In the genomic region with DNA sequence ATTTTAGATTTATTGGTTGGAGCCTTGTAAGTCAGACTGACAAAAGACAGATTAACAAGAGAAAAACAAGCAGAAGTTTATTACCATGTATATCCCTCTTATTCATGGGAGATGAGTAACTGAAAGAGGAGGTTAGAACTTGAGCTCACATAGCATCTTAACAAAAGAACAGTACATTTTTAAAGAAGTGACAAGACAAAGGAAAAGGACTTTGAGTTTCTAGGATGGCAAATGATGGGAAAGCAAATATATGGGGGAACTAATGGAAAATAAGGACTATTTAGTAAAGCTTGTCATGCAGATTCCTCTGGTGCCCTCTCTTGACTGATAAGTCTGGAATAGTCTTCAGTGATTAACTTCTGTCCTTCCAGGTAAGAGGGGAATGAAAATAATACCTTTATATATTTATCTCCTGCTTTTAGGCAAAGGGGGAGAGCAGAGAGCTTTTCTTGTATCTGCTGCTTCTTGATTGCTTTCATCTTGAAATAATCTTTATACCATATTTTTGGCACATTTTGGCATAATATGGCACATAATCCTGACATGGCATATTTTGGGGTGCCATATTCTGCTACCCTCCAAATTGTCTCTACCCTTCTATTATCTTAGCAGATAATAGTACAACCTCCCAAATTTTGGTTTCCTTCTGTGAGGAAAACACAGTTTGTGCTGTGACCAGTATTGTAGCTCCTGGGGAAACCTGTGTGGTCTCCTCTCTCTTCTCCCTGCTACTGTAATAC, we compare ENCODE assay signal across 20 cellular contexts.
"Had no signal": no experiment of that assay in that cellular context is flagged by ENCODE, and none has a peak within 500 bp of the region (broad histone marks: within the 10 kb centered on the region; RNA-seq: fewer than 3 reads in every experiment).

No MANE protein-coding gene starts in this region.

- H3K27me3 Mint-ChIP-seq: activated T-helper 17 cell treated with anti-CD3 and anti-CD28 coated beads, Interleukin-2, amount 50 U/mL, for 72 hours; effector memory CD8-positive, alpha-beta T cell had no signal

- H3K36me3 ChIP-seq: cardiac muscle cell, gastroesophageal sphincter, right atrium auricular region, thyroid gland had no signal

- H3K9me3 Mint-ChIP-seq: activated CD4-positive, alpha-beta memory T cell treated with anti-CD3 and anti-CD28 coated beads for 36 hours; activated naive CD8-positive, alpha-beta T cell treated with anti-CD3 and anti-CD28 coated beads for 36 hours; activated T-helper 17 cell treated with anti-CD3 and anti-CD28 coated beads, Interleukin-2, amount 50 U/mL, for 72 hours; effector memory CD8-positive, alpha-beta T cell; nephron had no signal

- H3K4me3 Mint-ChIP-seq: activated CD4-positive, alpha-beta memory T cell treated with anti-CD3 and anti-CD28 coated beads for 36 hours; activated CD4-positive, alpha-beta T cell treated with anti-CD3 and anti-CD28 coated beads for 36 hours; activated naive CD8-positive, alpha-beta T cell treated with anti-CD3 and anti-CD28 coated beads for 36 hours; activated T-helper 17 cell treated with anti-CD3 and anti-CD28 coated beads, Interleukin-2, amount 50 U/mL, for 72 hours; effector memory CD8-positive, alpha-beta T cell; nephron had no signal

- H3K27me3 ChIP-seq: cardiac muscle cell, gastroesophageal sphincter, right atrium auricular region, thyroid gland had no signal

- H3K9me3 ChIP-seq: gastroesophageal sphincter, right atrium auricular region, thyroid gland had no signal

- ATAC-seq: activated CD4-positive, alpha-beta T cell treated with anti-CD3 and anti-CD28 coated beads for 36 hours; activated T-helper 17 cell treated with anti-CD3 and anti-CD28 coated beads, Interleukin-2, amount 50 U/mL, for 72 hours; effector memory CD8-positive, alpha-beta T cell; gastroesophageal sphincter had no signal

- H3K4me1 Mint-ChIP-seq: activated CD4-positive, alpha-beta T cell treated with anti-CD3 and anti-CD28 coated beads for 36 hours; activated naive CD8-positive, alpha-beta T cell treated with anti-CD3 and anti-CD28 coated beads for 36 hours; activated T-helper 17 cell treated with anti-CD3 and anti-CD28 coated beads, Interleukin-2, amount 50 U/mL, for 72 hours; nephron had no signal

- H3K36me3 Mint-ChIP-seq: activated CD4-positive, alpha-beta memory T cell treated with anti-CD3 and anti-CD28 coated beads for 36 hours; activated naive CD8-positive, alpha-beta T cell treated with anti-CD3 and anti-CD28 coated beads for 36 hours had no signal

- H3K27ac ChIP-seq: cardiac muscle cell, gastroesophageal sphincter, right atrium auricular region, thyroid gland had no signal

- DNase-seq: activated CD4-positive, alpha-beta memory T cell treated with anti-CD3 and anti-CD28 coated beads for 36 hours; activated CD4-positive, alpha-beta T cell treated with anti-CD3 and anti-CD28 coated beads for 36 hours; activated naive CD4-positive, alpha-beta T cell; activated naive CD8-positive, alpha-beta T cell treated with anti-CD3 and anti-CD28 coated beads for 36 hours; activated T-cell treated with anti-CD3 and anti-CD28 coated beads for 4 hours; amniotic stem cell; effector memory CD8-positive, alpha-beta T cell; midbrain; occipital lobe; stimulated activated CD4-positive, alpha-beta T cell treated with anti-CD3 and anti-CD28 coated beads, Interleukin-2, amount 100 ng/mL, for 24 hours; stimulated activated naive CD4-positive, alpha-beta T cell treated with Interleukin-2 at 50 U/mL for 16 hours; SW 1271; T-helper 2 cell; thyroid gland had no signal

- H3K27ac Mint-ChIP-seq: activated CD4-positive, alpha-beta memory T cell treated with anti-CD3 and anti-CD28 coated beads for 36 hours; activated CD4-positive, alpha-beta T cell treated with anti-CD3 and anti-CD28 coated beads for 36 hours; activated naive CD8-positive, alpha-beta T cell treated with anti-CD3 and anti-CD28 coated beads for 36 hours; activated T-helper 17 cell treated with anti-CD3 and anti-CD28 coated beads, Interleukin-2, amount 50 U/mL, for 72 hours; effector memory CD8-positive, alpha-beta T cell; nephron had no signal

- H3K4me3 ChIP-seq: cardiac muscle cell, gastroesophageal sphincter, lung, right atrium auricular region, thyroid gland had no signal

- H3K4me1 ChIP-seq: gastroesophageal sphincter, right atrium auricular region, thyroid gland had no signal
